ENCODE assay signal across 16 cellular contexts in genomic region chr9:93659837-93660177, GRCh38.
DNase-seq lines count a peak whose midpoint lies in the region; ATAC-seq, FAIRE-seq and TF ChIP-seq lines count a peak whose summit lies in the region.
"Had no signal": no experiment of that assay in that cellular context is flagged by ENCODE, and none has a peak within 500 bp of the region (broad histone marks: within the 10 kb centered on the region; RNA-seq: fewer than 3 reads in every experiment).

No MANE protein-coding gene starts in this region.

- H2AFZ ChIP-seq in HepG2 (ENCODE audit: low read length): no peak overlapping the region

- no peak overlapping the region for H3K4me3 Mint-ChIP-seq in activated CD4-positive, alpha-beta T cell treated with anti-CD3 and anti-CD28 coated beads for 36 hours
- no peak overlapping the region for H3K4me3 Mint-ChIP-seq in activated CD4-positive, alpha-beta T cell treated with anti-CD3 and anti-CD28 coated beads, Interleukin-2, amount 10 ng/mL, durations not matched to agents 7 days and 5 days

- TF ChIP-seq POLR2A in right lobe of liver (IDR thresholded peaks at IDR 0.05) (no peak), HepG2 (IDR thresholded peaks at IDR 0.05; ENCODE audit: insufficient read depth in 1 of 2, low read depth in 2 of 2, low read length in 2 of 2) (no peak), spleen (IDR thresholded peaks at IDR 0.05) (no peak)

- no peak for TF ChIP-seq RAD21 in HepG2 (CRISPR knock-in tag; IDR thresholded peaks at IDR 0.05)

- H3K36me3 Mint-ChIP-seq in activated CD4-positive, alpha-beta T cell treated with anti-CD3 and anti-CD28 coated beads for 36 hours (ENCODE audit: low read depth): peaks cover 7% of the 10 kb centered on the region
- peaks cover 10% of the 10 kb centered on the region for H3K36me3 Mint-ChIP-seq in activated CD4-positive, alpha-beta T cell treated with anti-CD3 and anti-CD28 coated beads, Interleukin-2, amount 10 ng/mL, durations not matched to agents 7 days and 5 days (ENCODE audit: low read depth)

- in situ Hi-C loops in HepG2 (cut with HindIII; ENCODE audit: extremely low pct_ligation_motif_present, low pct_unique_long_range_greater_than_20kb): no loop called here

- H3K4me1 Mint-ChIP-seq in activated CD4-positive, alpha-beta T cell treated with anti-CD3 and anti-CD28 coated beads for 36 hours: no peaks in the 10 kb centered on the region
- H3K4me1 Mint-ChIP-seq in activated CD4-positive, alpha-beta T cell treated with anti-CD3 and anti-CD28 coated beads, Interleukin-2, amount 10 ng/mL, durations not matched to agents 7 days and 5 days: no peaks in the 10 kb centered on the region

- H3K4me1 ChIP-seq in right lobe of liver: no peaks in the 10 kb centered on the region
- no peaks in the 10 kb centered on the region for H3K4me1 ChIP-seq in HepG2 (ENCODE audit: insufficient read depth, low read length)
- H3K4me1 ChIP-seq in spleen: no peaks in the 10 kb centered on the region
- H3K4me1 ChIP-seq: BLaER1 had no signal

- no peaks in the 10 kb centered on the region for H3K9me3 Mint-ChIP-seq in activated CD4-positive, alpha-beta T cell treated with anti-CD3 and anti-CD28 coated beads for 36 hours (ENCODE audit: low read depth)
- no peaks in the 10 kb centered on the region for H3K9me3 Mint-ChIP-seq in activated CD4-positive, alpha-beta T cell treated with anti-CD3 and anti-CD28 coated beads, Interleukin-2, amount 10 ng/mL, durations not matched to agents 7 days and 5 days

- H3K79me2 ChIP-seq in HepG2 (ENCODE audit: insufficient read depth, low read length): no peaks in the 10 kb centered on the region

- no peaks in the 10 kb centered on the region for H4K20me1 ChIP-seq in HepG2 (ENCODE audit: insufficient read depth, low read length)
- H4K20me1 ChIP-seq: BLaER1 had no signal

- peaks cover 0 to 13% (median under 1%) of the 10 kb centered on the region in 4 donors for H3K36me3 ChIP-seq in right lobe of liver
- H3K36me3 ChIP-seq in HepG2 (replicated peaks in 1 of 2; ENCODE audit: control insufficient read depth in 1 of 2, insufficient read depth in 2 of 2, low read length in 2 of 2): peaks cover 3 to 5% of the 10 kb centered on the region in 2 experiments; a peak in 2 of 5 replicates
- peaks cover 0 to 97% (median 61%) of the 10 kb centered on the region in 6 donors for H3K36me3 ChIP-seq in spleen

- H3K27ac Mint-ChIP-seq in activated CD4-positive, alpha-beta T cell treated with anti-CD3 and anti-CD28 coated beads for 36 hours: no peak overlapping the region
- no peak overlapping the region for H3K27ac Mint-ChIP-seq in activated CD4-positive, alpha-beta T cell treated with anti-CD3 and anti-CD28 coated beads, Interleukin-2, amount 10 ng/mL, durations not matched to agents 7 days and 5 days

- no peak for TF ChIP-seq CTCF in right lobe of liver (IDR thresholded peaks at IDR 0.05)
- no peak for TF ChIP-seq CTCF in HepG2 (CRISPR knock-in tag; IDR thresholded peaks at IDR 0.05)
- TF ChIP-seq CTCF in fibroblast of mammary gland (conservative IDR thresholded peaks at IDR 0.05; ENCODE audit: control insufficient read depth, insufficient read depth, low read depth, low read length): no peak
- TF ChIP-seq CTCF in spleen (IDR thresholded peaks at IDR 0.05 in 8 of 11, conservative IDR thresholded peaks at IDR 0.05 in 3 of 11): no peak

- H3K27ac ChIP-seq in right lobe of liver: no peak overlapping the region
- no peak overlapping the region for H3K27ac ChIP-seq in HepG2 (ENCODE audit: extremely low read length, insufficient read depth, low read length)
- H3K27ac ChIP-seq in spleen: no peak overlapping the region
- H3K27ac ChIP-seq: 22Rv1, BLaER1 had no signal

- ATAC-seq in activated CD4-positive, alpha-beta T cell treated with anti-CD3 and anti-CD28 coated beads for 36 hours: peak; percentile 12
- no peak for ATAC-seq in right lobe of liver
- ATAC-seq in HepG2: no peak

- CTCF ChIA-PET in activated CD4-positive, alpha-beta T cell treated with anti-CD3 and anti-CD28 coated beads for 36 hours (lab: Charles Lee): no interaction called here
- CTCF ChIA-PET in activated CD4-positive, alpha-beta T cell treated with anti-CD3 and anti-CD28 coated beads, Interleukin-2, amount 10 ng/mL, durations not matched to agents 7 days and 5 days (lab: Charles Lee): interaction anchor here (0.8 kb wide), 1 partner anchor 499 kb away, joined by 4 read pairs; no protein-coding TSS in a partner anchor
- CTCF ChIA-PET in HepG2 (lab: Yijun Ruan, JAX; ENCODE audit: low intra/inter-chr PET ratio, low total read pairs): no interaction called here

- H3K4me2 ChIP-seq in HepG2 (ENCODE audit: low read depth, low read length): no peak overlapping the region
- H3K4me2 ChIP-seq: BLaER1 had no signal

- H3K9ac ChIP-seq in HepG2 (ENCODE audit: insufficient read depth, low read depth, low read length): no peak overlapping the region
- H3K9ac ChIP-seq: BLaER1 had no signal

- H3K27me3 ChIP-seq in right lobe of liver (no peaks in the 10 kb centered on the region), HepG2 (ENCODE audit: control insufficient read depth in 1 of 2, insufficient read depth in 2 of 2, low read length in 2 of 2) (no peaks in the 10 kb centered on the region), spleen (replicated peaks in 1 of 7) (no peaks in the 10 kb centered on the region)
- H3K27me3 ChIP-seq: BLaER1 had no signal

- TF ChIP-seq EP300 in HepG2 (IDR thresholded peaks at IDR 0.05; ENCODE audit: low read depth in 2 of 2, low read length in 2 of 2) (no peak), HepG2 (CRISPR knock-in tag; IDR thresholded peaks at IDR 0.05; ENCODE audit: borderline replicate concordance) (no peak)

- H3K4me3 ChIP-seq in right lobe of liver (no peak overlapping the region), HepG2 (replicated peaks in 1 of 3; ENCODE audit: insufficient read depth in 1 of 3, low read depth in 2 of 3, low read length in 3 of 3) (no peak overlapping the region), fibroblast of mammary gland (ENCODE audit: control insufficient read depth, low read depth, low read length) (no peak overlapping the region), spleen (no peak overlapping the region)
- H3K4me3 ChIP-seq: BLaER1 had no signal

- WGBS in right lobe of liver (ENCODE audit: insufficient coverage, low coverage, low lambda C conversion rate, missing lambda C conversion rate): no CpG with 5 or more reads among the region's 4 CpGs
- 93% methylated on average over 2 of the region's 4 CpGs for WGBS in HepG2 (ENCODE audit: low lambda C conversion rate)
- WGBS in spleen, 5 donors: 94 to 100% (median 98%) methylated on average over 3 to 4 of the region's 4 CpGs

- intact Hi-C loops in activated CD4-positive, alpha-beta T cell treated with anti-CD3 and anti-CD28 coated beads for 36 hours (cut with DNase I, micrococcal nuclease): no loop called here
- intact Hi-C loops in right lobe of liver (cut with DNase I) (no loop called here), HepG2 (cut with micrococcal nuclease; ENCODE audit: unreplicated experiment) (loop anchor here (2.0 kb wide), 1 partner anchor 39 kb away; no protein-coding TSS in a partner anchor), spleen (cut with DNase I; ENCODE audit: low total_unique reads) (no loop called here)

- BruUV-seq in HepG2 (replicated peaks; lab: Mats Ljungman, UMichigan): no TSS peak

- H3K9me3 ChIP-seq in right lobe of liver (no peaks in the 10 kb centered on the region), HepG2 (ENCODE audit: low read length) (no peaks in the 10 kb centered on the region), spleen (no peaks in the 10 kb centered on the region)

- POLR2A ChIA-PET in activated CD4-positive, alpha-beta T cell treated with anti-CD3 and anti-CD28 coated beads for 36 hours (lab: Charles Lee): no interaction called here
- POLR2A ChIA-PET in activated CD4-positive, alpha-beta T cell treated with anti-CD3 and anti-CD28 coated beads, Interleukin-2, amount 10 ng/mL, durations not matched to agents 7 days and 5 days (lab: Charles Lee): no interaction called here
- POLR2A ChIA-PET in HepG2 (lab: Yijun Ruan, JAX): no interaction called here

- DNase-seq in activated CD4-positive, alpha-beta T cell treated with anti-CD3 and anti-CD28 coated beads for 36 hours: peak; percentile 6
- no peak for DNase-seq in activated CD4-positive, alpha-beta T cell treated with anti-CD3 and anti-CD28 coated beads, Interleukin-2, amount 10 ng/mL, durations not matched to agents 7 days and 5 days
- peak in 2 of 3 donors; percentile 8 to 25 for DNase-seq in right lobe of liver
- no peak for DNase-seq in HepG2 (ENCODE audit: low spot score)
- DNase-seq in fibroblast of mammary gland (ENCODE audit: low read depth): peak; percentile 12
- DNase-seq in spleen: peak; percentile 60
- DNase-seq in DMS114 treated with DMSO at 0.1 percent for 48 hours (lab: John Stamatoyannopoulos, UW; ENCODE audit: unreplicated experiment): no peak
- no peak for DNase-seq in activated T-cell treated with anti-CD3 and anti-CD28 coated beads, Interleukin-2, amount 50 U/mL, for 48 hours
- DNase-seq: DMS153, EL, NCI-H187 treated with DMSO at 0.1 percent for 48 hours, NCI-H2171 treated with DMSO at 0.1 percent for 48 hours, NCI-H510A treated with DMSO at 0.1 percent for 48 hours had no signal

- no peak for FAIRE-seq in HepG2 (lab: Jason Lieb, UNC)
- FAIRE-seq: H54 had no signal

- H3K27me3 Mint-ChIP-seq in activated CD4-positive, alpha-beta T cell treated with anti-CD3 and anti-CD28 coated beads for 36 hours: no peaks in the 10 kb centered on the region
- no peaks in the 10 kb centered on the region for H3K27me3 Mint-ChIP-seq in activated CD4-positive, alpha-beta T cell treated with anti-CD3 and anti-CD28 coated beads, Interleukin-2, amount 10 ng/mL, durations not matched to agents 7 days and 5 days

TF ChIP-seq in HepG2, 621 proteins besides CTCF, POLR2A, EP300 and RAD21:
- no peak for TF ChIP-seq HDAC2 (CRISPR knock-in tag; IDR thresholded peaks at IDR 0.05)
TF ChIP-seq in HepG2: peak in this region for 0.

Comparison
In these comparisons a context has a peak if more than half of its experiments do, and no peak if none do; other contexts are left out.
1. DNase-seq: peak in activated CD4-positive, alpha-beta T cell treated with anti-CD3 and anti-CD28 coated beads for 36 hours (single experiment), right lobe of liver (2 of 3), fibroblast of mammary gland (single experiment) and spleen (single experiment); none in activated CD4-positive, alpha-beta T cell treated with anti-CD3 and anti-CD28 coated beads, Interleukin-2, amount 10 ng/mL, durations not matched to agents 7 days and 5 days (single experiment), HepG2 (single experiment), DMS114 treated with DMSO at 0.1 percent for 48 hours (single experiment) and activated T-cell treated with anti-CD3 and anti-CD28 coated beads, Interleukin-2, amount 50 U/mL, for 48 hours (0 of 2).